Comparison of ENCODE assay signal across 30 cellular contexts in genomic region chr2:159246325-159246988, GRCh38. TPM values are rescaled to one million over a fixed set of nuclear protein-coding genes. Genes with fewer than 3 reads are reported as not detected.
"Had no signal": no experiment of that assay in that cellular context is flagged by ENCODE, and none has a peak within 500 bp of the region (broad histone marks: within the 10 kb centered on the region; RNA-seq: fewer than 3 reads in every experiment).

No MANE protein-coding gene starts in this region.

- DNase-seq: activated CD4-positive, alpha-beta memory T cell treated with anti-CD3 and anti-CD28 coated beads for 36 hours; activated CD4-positive, alpha-beta T cell treated with anti-CD3 and anti-CD28 coated beads for 36 hours; activated CD4-positive, alpha-beta T cell treated with anti-CD3 and anti-CD28 coated beads, Interleukin-2, amount 10 ng/mL, durations not matched to agents 24 days and 14 days; activated CD4-positive, CD25-positive, alpha-beta regulatory T cell; activated CD4-positive, CD25-positive, alpha-beta regulatory T cell treated with anti-CD3 and anti-CD28 coated beads, Interleukin-2, amount 50 U/mL, for 72 hours; activated CD8-positive, alpha-beta memory T cell treated with anti-CD3 and anti-CD28 coated beads, Interleukin-2, amount 10 ng/mL, durations not matched to agents 7 days and 5 days; activated CD8-positive, alpha-beta memory T cell treated with anti-CD3 and anti-CD28 coated beads, Interleukin-2, amount 50 U/mL, for 4 hours; activated CD8-positive, alpha-beta T cell treated with anti-CD3 and anti-CD28 coated beads, Interleukin-2, amount 10 ng/mL, durations not matched to agents 7 days and 5 days; activated gamma-delta T cell; activated naive CD4-positive, alpha-beta T cell; activated naive CD4-positive, alpha-beta T cell treated with anti-CD3 and anti-CD28 coated beads, Interleukin-2, amount 10 ng/mL, durations not matched to agents 7 days and 5 days; activated naive CD8-positive, alpha-beta T cell treated with anti-CD3 and anti-CD28 coated beads, Interleukin-2, amount 10 ng/mL, durations not matched to agents 7 days and 5 days; activated T-cell treated with anti-CD3 and anti-CD28 coated beads, Interleukin-2, amount 50 U/mL, for 1 hour; activated T-cell treated with anti-CD3 and anti-CD28 coated beads, Interleukin-2, amount 50 U/mL, for 72 hours; central memory CD4-positive, alpha-beta T cell; cerebellar nuclear complex; colonic mucosa; effector CD8-positive, alpha-beta T cell; esophagus squamous epithelium; foreskin melanocyte; heart right ventricle; T-helper 17 cell had no signal

- H3K27ac ChIP-seq: ascending aorta, breast epithelium, cardiac muscle cell, colonic mucosa, epithelial cell of prostate, esophagus squamous epithelium, gastroesophageal sphincter, heart right ventricle had no signal

- H3K36me3 ChIP-seq: breast epithelium, cardiac muscle cell had no signal

- FAIRE-seq: endometrium, endothelial cell of umbilical vein had no signal

- H3K9me3 ChIP-seq: colonic mucosa, esophagus squamous epithelium had no signal

- H3K27me3 ChIP-seq: ascending aorta, breast epithelium, cardiac muscle cell, colonic mucosa, esophagus squamous epithelium, gastroesophageal sphincter, heart right ventricle had no signal

- H3K4me3 ChIP-seq: ascending aorta, breast epithelium, cardiac muscle cell, colonic mucosa, esophagus squamous epithelium, gastroesophageal sphincter, heart right ventricle had no signal

- H3K4me1 ChIP-seq: ascending aorta, breast epithelium, colonic mucosa had no signal

- ATAC-seq: activated CD4-positive, alpha-beta T cell treated with anti-CD3 and anti-CD28 coated beads for 36 hours; activated CD8-positive, alpha-beta memory T cell treated with anti-CD3 and anti-CD28 coated beads, Interleukin-2, amount 10 ng/mL, durations not matched to agents 7 days and 5 days; activated CD8-positive, alpha-beta T cell treated with anti-CD3 and anti-CD28 coated beads, Interleukin-2, amount 10 ng/mL, durations not matched to agents 7 days and 5 days; activated naive CD4-positive, alpha-beta T cell treated with anti-CD3 and anti-CD28 coated beads, Interleukin-2, amount 50 U/mL, for 72 hours; activated T-cell treated with anti-CD3 and anti-CD28 coated beads, Interleukin-2, amount 50 U/mL, for 72 hours; gastroesophageal sphincter; heart right ventricle; T-helper 17 cell had no signal

RNA-seq across cellular contexts. Expression of gene WDSUB1, which starts 40.0 kb away (rescaled TPM):
- total RNA-seq: ascending aorta had no signal
